ENCODE assay signal across 10 cellular contexts in genomic region chr19:47228937-47229673, GRCh38. TPM values are rescaled to one million over a fixed set of nuclear protein-coding genes. Genes with fewer than 3 reads are reported as not detected.
A peak's percentile ranks its signal among the peaks of the same experiment; 100 is the strongest.
DNase-seq lines count a peak whose midpoint lies in the region; ATAC-seq and TF ChIP-seq lines count a peak whose summit lies in the region.
"Had no signal": no experiment of that assay in that cellular context is flagged by ENCODE, and none has a peak within 500 bp of the region (broad histone marks: within the 10 kb centered on the region; RNA-seq: fewer than 3 reads in every experiment).

No MANE protein-coding gene starts in this region.

- peak overlapping the region; percentile 95 for H3K4me2 ChIP-seq in GM23338

- H3K4me1 ChIP-seq in GM23338 (ENCODE audit: insufficient read depth): peaks cover 39% of the 10 kb centered on the region
- H3K4me1 ChIP-seq in left ventricle myocardium inferior: peaks cover 69% of the 10 kb centered on the region

- intact Hi-C loops in activated CD4-positive, alpha-beta memory T cell treated with anti-CD3 and anti-CD28 coated beads for 36 hours (cut with micrococcal nuclease): loop anchor here (1.0 to 2.0 kb wide), 2 partner anchors 18 to 43 kb away; no protein-coding TSS in a partner anchor
- intact Hi-C loops in left ventricle myocardium inferior (cut with micrococcal nuclease): no loop called here

- H3K27me3 ChIP-seq in GM23338 (ENCODE audit: insufficient read depth): peaks cover 11% of the 10 kb centered on the region
- no peaks in the 10 kb centered on the region for H3K27me3 ChIP-seq in left ventricle myocardium inferior (ENCODE audit: low read depth)

- peaks cover 36% of the 10 kb centered on the region for H3K79me2 ChIP-seq in GM23338 (replicated peaks; ENCODE audit: insufficient read depth)

- H3K9me3 Mint-ChIP-seq in GM23338: peaks cover 2% of the 10 kb centered on the region; the same call in 1 of the 3 replicates
- H3K9me3 Mint-ChIP-seq in activated CD4-positive, alpha-beta memory T cell treated with anti-CD3 and anti-CD28 coated beads for 36 hours: no peaks in the 10 kb centered on the region

- TF ChIP-seq CTCF in AG09309 (IDR thresholded peaks at IDR 0.05; ENCODE audit: control insufficient read depth, insufficient read depth, low read depth, low read length, missing control alignments) (no peak), GM23338 (conservative IDR thresholded peaks at IDR 0.05; ENCODE audit: low read depth in 2 of 2) (no peak), left ventricle myocardium inferior (IDR thresholded peaks at IDR 0.05; ENCODE audit: borderline replicate concordance) (no peak)

- H3K27ac ChIP-seq in GM23338 (ENCODE audit: low read depth) (no peak overlapping the region), left ventricle myocardium inferior (replicated peaks) (peak overlapping the region; percentile 100)
- H3K27ac ChIP-seq: HL-60 had no signal

- peaks cover 27% of the 10 kb centered on the region for H3K27me3 Mint-ChIP-seq in GM23338 (ENCODE audit: insufficient read depth, low read depth, poor library complexity)
- H3K27me3 Mint-ChIP-seq in activated CD4-positive, alpha-beta memory T cell treated with anti-CD3 and anti-CD28 coated beads for 36 hours: no peaks in the 10 kb centered on the region

- H3K36me3 ChIP-seq in GM23338 (ENCODE audit: insufficient read depth) (no peaks in the 10 kb centered on the region; the same call in 1 of the 2 replicates), left ventricle myocardium inferior (peaks cover 8% of the 10 kb centered on the region)

- ATAC-seq in GM23338 (no peak), HG02938 (IDR thresholded peaks at IDR 0.05; ENCODE audit: unreplicated experiment) (no peak), HG03342 (IDR thresholded peaks at IDR 0.05; ENCODE audit: unreplicated experiment) (no peak), HG02571 (IDR thresholded peaks at IDR 0.05; ENCODE audit: unreplicated experiment) (no peak)
- ATAC-seq: left colon had no signal

- H4K20me1 ChIP-seq in GM23338 (replicated peaks; ENCODE audit: insufficient read depth): no peaks in the 10 kb centered on the region; the same call in 1 of the 2 replicates

- CTCF ChIA-PET in activated CD4-positive, alpha-beta memory T cell treated with anti-CD3 and anti-CD28 coated beads for 36 hours (lab: Charles Lee): interaction anchor here (0.5 to 8.0 kb wide), 5 partner anchors 16 to 399 kb away, joined by 3 to 141 read pairs (median 3); no protein-coding TSS in a partner anchor

- H3K27ac Mint-ChIP-seq in GM23338: no peak overlapping the region
- no peak overlapping the region for H3K27ac Mint-ChIP-seq in activated CD4-positive, alpha-beta memory T cell treated with anti-CD3 and anti-CD28 coated beads for 36 hours

- no peak overlapping the region for H2AFZ ChIP-seq in GM23338

- H3K4me3 ChIP-seq in AG09309 (ENCODE audit: control insufficient read depth, low read depth, low read length): peak overlapping the region; percentile 93
- H3K4me3 ChIP-seq in GM23338: peak overlapping the region; percentile 96
- H3K4me3 ChIP-seq in left ventricle myocardium inferior: peak overlapping the region; percentile 99

- peaks cover 23% of the 10 kb centered on the region for H3K4me1 Mint-ChIP-seq in GM23338
- peaks cover 28% of the 10 kb centered on the region for H3K4me1 Mint-ChIP-seq in activated CD4-positive, alpha-beta memory T cell treated with anti-CD3 and anti-CD28 coated beads for 36 hours (ENCODE audit: low read depth)

- peaks cover 34% of the 10 kb centered on the region for H3F3A ChIP-seq in GM23338 (replicated peaks; ENCODE audit: low read depth)

- H3K9me3 ChIP-seq in left ventricle myocardium inferior (replicated peaks): no peaks in the 10 kb centered on the region

- peaks cover 10% of the 10 kb centered on the region for H3K36me3 Mint-ChIP-seq in GM23338 (ENCODE audit: low read depth)
- H3K36me3 Mint-ChIP-seq in activated CD4-positive, alpha-beta memory T cell treated with anti-CD3 and anti-CD28 coated beads for 36 hours: peaks cover 3% of the 10 kb centered on the region

- DNase-seq in AG09309 (ENCODE audit: low read depth) (no peak), GM23338 (ENCODE audit: low spot score) (no peak), left ventricle myocardium inferior (no peak)
- DNase-seq in activated CD4-positive, alpha-beta memory T cell treated with anti-CD3 and anti-CD28 coated beads for 36 hours: peak; percentile 38
- DNase-seq in stimulated activated naive CD4-positive, alpha-beta T cell (lab: John Stamatoyannopoulos, UW): peak in 4 of 6 experiments; percentile 22 to 61 (median 52)

- H3K4me3 Mint-ChIP-seq in GM23338: no peak overlapping the region
- H3K4me3 Mint-ChIP-seq in activated CD4-positive, alpha-beta memory T cell treated with anti-CD3 and anti-CD28 coated beads for 36 hours: no peak overlapping the region

- POLR2A ChIA-PET in activated CD4-positive, alpha-beta memory T cell treated with anti-CD3 and anti-CD28 coated beads for 36 hours (lab: Charles Lee): interaction anchor here (1.1 kb wide), 1 partner anchor 15 kb away, joined by 5 read pairs; no protein-coding TSS in a partner anchor

- H3K9me2 ChIP-seq in GM23338 (ENCODE audit: insufficient read depth): no peaks in the 10 kb centered on the region

TF ChIP-seq in GM23338, 12 proteins besides CTCF, POLR2A, EP300 and RAD21 (continues in another document):
- TF ChIP-seq POLR2AphosphoS5 (IDR thresholded peaks at IDR 0.05; ENCODE audit: low read depth) (no peak), REST (IDR thresholded peaks at IDR 0.05; ENCODE audit: unreplicated experiment) (no peak), CREB1 (CRISPR knock-in tag; IDR thresholded peaks at IDR 0.05; ENCODE audit: low read depth) (no peak), ZNF114 (CRISPR knock-in tag; IDR thresholded peaks at IDR 0.05) (no peak), ZNF331 (CRISPR knock-in tag; IDR thresholded peaks at IDR 0.05; ENCODE audit: low read depth) (no peak)

RNA-seq across cellular contexts. Expression of gene BBC3, which starts 1.9 kb away (rescaled TPM):
- total RNA-seq in GM23338 (2014; rRNA removed; shearing (Covaris generic)): 27.8 and 31.9 TPM in 2 replicates
- polyA plus RNA-seq in GM23338 (2016; fragmentation: Nextera tagmentation; extraction: Ambion mirVana): 23.4 and 25.8 TPM in 2 replicates
- 10 to 100 TPM; 13.8 to 14.6 TPM for total RNA-seq in activated CD4-positive, alpha-beta memory T cell treated with anti-CD3 and anti-CD28 coated beads for 36 hours
- total RNA-seq in left ventricle myocardium inferior: 3.9 TPM

RNA-seq across cellular contexts. Expression of gene CCDC9, which starts 27.2 kb away (rescaled TPM):
- total RNA-seq in GM23338 (2014; rRNA removed; shearing (Covaris generic)): 14.5 and 17.3 TPM in 2 replicates
- 15.0 and 15.3 TPM in 2 replicates for polyA plus RNA-seq in GM23338 (2016; fragmentation: Nextera tagmentation; extraction: Ambion mirVana)
- 10 to 100 TPM; 32.7 to 39.1 TPM for total RNA-seq in activated CD4-positive, alpha-beta memory T cell treated with anti-CD3 and anti-CD28 coated beads for 36 hours
- total RNA-seq in left ventricle myocardium inferior: 21.6 TPM

RNA-seq across cellular contexts. Expression of gene INAFM1, which starts 45.6 kb away (rescaled TPM):
- 1.7 and 2.9 TPM in 2 replicates for total RNA-seq in GM23338 (2014; rRNA removed; shearing (Covaris generic))
- polyA plus RNA-seq in GM23338 (2016; fragmentation: Nextera tagmentation; extraction: Ambion mirVana): 10.2 and 12.7 TPM in 2 replicates
- total RNA-seq in activated CD4-positive, alpha-beta memory T cell treated with anti-CD3 and anti-CD28 coated beads for 36 hours: 10 to 100 TPM; 12.4 to 13.7 TPM
- total RNA-seq in left ventricle myocardium inferior: 12.2 TPM

Comparison
In these comparisons a context has a peak if more than half of its experiments do, and no peak if none do; other contexts are left out.
1. DNase-seq: peak in activated CD4-positive, alpha-beta memory T cell treated with anti-CD3 and anti-CD28 coated beads for 36 hours (single experiment) and stimulated activated naive CD4-positive, alpha-beta T cell (4 of 6); none in AG09309 (single experiment), GM23338 (single experiment) and left ventricle myocardium inferior (single experiment).
2. Peak in every context shown above with its lines, with median percentiles within 50 percentile points of each other: H3K4me3 ChIP-seq.